In the genomic region with DNA sequence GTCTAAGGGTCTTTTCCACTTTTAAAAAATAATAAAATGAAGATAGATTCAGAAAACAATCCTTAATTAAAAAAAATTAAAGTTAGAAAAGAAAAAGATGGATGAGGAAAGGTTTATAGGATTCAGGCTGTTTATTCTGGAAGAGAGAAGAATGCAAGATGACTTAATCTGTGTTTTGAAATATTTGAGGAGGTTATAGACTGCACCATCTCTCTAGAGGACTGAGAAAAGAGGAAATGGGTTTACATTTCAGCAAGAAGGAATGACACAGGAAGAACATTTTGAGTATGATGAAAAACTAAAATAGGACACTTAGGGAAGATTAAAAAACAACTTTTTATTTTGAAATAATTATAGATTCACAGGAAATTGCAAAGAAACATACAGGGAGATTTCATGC, we compare ENCODE assay signal across 11 cellular contexts.
DNase-seq lines count a peak whose midpoint lies in the region; ATAC-seq and TF ChIP-seq lines count a peak whose summit lies in the region.
"Had no signal": no experiment of that assay in that cellular context is flagged by ENCODE, and none has a peak within 500 bp of the region (broad histone marks: within the 10 kb centered on the region; RNA-seq: fewer than 3 reads in every experiment).

No MANE protein-coding gene starts in this region.

- H3K4me1 Mint-ChIP-seq in stimulated activated memory B cell treated with anti-CD40 and anti-IgM and Interleukin-4, amounts not matched to agents 10 μg/mL and 1 μg/mL and 100 μg/mL, for 72 hours = peaks cover 17% of the 10 kb centered on the region

- no peak for TF ChIP-seq CTCF in fibroblast of villous mesenchyme (IDR thresholded peaks at IDR 0.05; ENCODE audit: insufficient read depth, low read depth, low read length)

- H3K9me3 Mint-ChIP-seq in stimulated activated memory B cell treated with anti-CD40 and anti-IgM and Interleukin-4, amounts not matched to agents 10 μg/mL and 1 μg/mL and 100 μg/mL, for 72 hours = no peaks in the 10 kb centered on the region

- H3K36me3 Mint-ChIP-seq in stimulated activated memory B cell treated with anti-CD40 and anti-IgM and Interleukin-4, amounts not matched to agents 10 μg/mL and 1 μg/mL and 100 μg/mL, for 72 hours = no peaks in the 10 kb centered on the region

- peaks cover 17 to 61% (median 38%) of the 10 kb centered on the region in 11 experiments for H3K9me3 ChIP-seq in BLaER1 treated with 17β-estradiol and CSF1 and Interleukin-3, amounts not matched to agents 10 nM and 100 nM (replicated peaks in 1 of 11)
- H3K9me3 ChIP-seq: upper lobe of left lung had no signal

- peak; percentile 43 for ATAC-seq in GM21515 (IDR thresholded peaks at IDR 0.05; ENCODE audit: unreplicated experiment)
- no peak for ATAC-seq in stimulated activated memory B cell treated with anti-CD40 and anti-IgM and Interleukin-4, amounts not matched to agents 10 μg/mL and 1 μg/mL and 100 μg/mL, for 72 hours
- ATAC-seq: Panc1 had no signal

- no peaks in the 10 kb centered on the region for H3K27me3 ChIP-seq in BLaER1 treated with 17β-estradiol and CSF1 and Interleukin-3, amounts not matched to agents 10 nM and 100 nM
- H3K27me3 ChIP-seq: upper lobe of left lung had no signal

- H3K4me2 ChIP-seq in BLaER1 treated with 17β-estradiol and CSF1 and Interleukin-3, amounts not matched to agents 10 nM and 100 nM = peak overlapping the region; percentile 61 to 84 (median 78)

- H4K20me1 ChIP-seq in BLaER1 treated with 17β-estradiol and CSF1 and Interleukin-3, amounts not matched to agents 10 nM and 100 nM = peaks cover 0 to 8% (median 0%) of the 10 kb centered on the region in 11 experiments; a peak in 2 of 22 replicates

- H3K36me3 ChIP-seq in BLaER1 treated with 17β-estradiol and CSF1 and Interleukin-3, amounts not matched to agents 10 nM and 100 nM = peaks cover 9 to 38% (median 22%) of the 10 kb centered on the region in 11 experiments; a peak in 19 of 22 replicates
- H3K36me3 ChIP-seq: upper lobe of left lung had no signal

- H3K27ac Mint-ChIP-seq in stimulated activated memory B cell treated with anti-CD40 and anti-IgM and Interleukin-4, amounts not matched to agents 10 μg/mL and 1 μg/mL and 100 μg/mL, for 72 hours = no peak overlapping the region

- no peaks in the 10 kb centered on the region for H3K27me3 Mint-ChIP-seq in stimulated activated memory B cell treated with anti-CD40 and anti-IgM and Interleukin-4, amounts not matched to agents 10 μg/mL and 1 μg/mL and 100 μg/mL, for 72 hours

- H3K4me1 ChIP-seq in BLaER1 treated with 17β-estradiol and CSF1 and Interleukin-3, amounts not matched to agents 10 nM and 100 nM = peaks cover 38 to 70% (median 61%) of the 10 kb centered on the region in 10 experiments

- peak overlapping the region; percentile 57 to 76 (median 69); a peak in 18 of 22 replicates for H3K9ac ChIP-seq in BLaER1 treated with 17β-estradiol and CSF1 and Interleukin-3, amounts not matched to agents 10 nM and 100 nM

- H3K4me3 ChIP-seq in BLaER1 treated with 17β-estradiol and CSF1 and Interleukin-3, amounts not matched to agents 10 nM and 100 nM = peak overlapping the region in 5 of 10 experiments; percentile 2 to 35 (median 18); a peak in 3 of 20 replicates
- no peak overlapping the region for H3K4me3 ChIP-seq in fibroblast of villous mesenchyme (ENCODE audit: low read depth, low read length)
- H3K4me3 ChIP-seq: coronary artery, upper lobe of left lung had no signal

- no peak overlapping the region for H3K4me3 Mint-ChIP-seq in stimulated activated memory B cell treated with anti-CD40 and anti-IgM and Interleukin-4, amounts not matched to agents 10 μg/mL and 1 μg/mL and 100 μg/mL, for 72 hours

- H3K27ac ChIP-seq in BLaER1 treated with 17β-estradiol and CSF1 and Interleukin-3, amounts not matched to agents 10 nM and 100 nM = peak overlapping the region; percentile 34 to 89 (median 83)

- peak; percentile 79 for DNase-seq in MV-4-11 (lab: John Stamatoyannopoulos, UW)
- DNase-seq in fibroblast of villous mesenchyme (ENCODE audit: low read depth) = peak; percentile 59
- no peak for DNase-seq in ureter (ENCODE audit: low spot score)
- DNase-seq in GOT3 (lab: John Stamatoyannopoulos, UW) = no peak
- no peak for DNase-seq in kidney tubule cell (ENCODE audit: low spot score)
- DNase-seq: upper lobe of left lung had no signal

Comparison
In these comparisons a context has a peak if more than half of its experiments do, and no peak if none do; other contexts are left out.
1. DNase-seq: peak in MV-4-11 (single experiment) and fibroblast of villous mesenchyme (single experiment); none in ureter (single experiment), GOT3 (single experiment) and kidney tubule cell (single experiment).